ENCODE assay signal across 17 cellular contexts in the genomic region with DNA sequence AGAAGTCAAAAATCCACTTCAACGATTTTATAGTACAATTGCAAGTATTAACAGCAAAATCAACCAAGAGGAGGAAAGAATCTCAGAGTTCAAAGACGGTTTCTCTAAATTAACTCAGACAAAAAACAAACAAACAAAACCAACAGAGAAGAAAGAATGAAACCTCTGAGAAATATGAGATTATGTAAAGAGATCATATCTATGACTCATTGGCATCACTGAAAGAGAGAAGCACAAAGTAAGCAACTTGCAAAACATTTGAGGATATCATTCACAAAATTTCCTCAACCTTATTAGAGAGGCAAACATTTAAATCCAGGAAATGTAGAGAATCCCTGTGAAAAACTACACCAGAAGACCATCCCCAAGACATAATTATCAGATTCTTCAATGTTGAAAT.
DNase-seq lines count a peak whose midpoint lies in the region; ATAC-seq, FAIRE-seq and TF ChIP-seq lines count a peak whose summit lies in the region.
"Had no signal": no experiment of that assay in that cellular context is flagged by ENCODE, and none has a peak within 500 bp of the region (broad histone marks: within the 10 kb centered on the region; RNA-seq: fewer than 3 reads in every experiment).

No MANE protein-coding gene starts in this region.

- H3K27ac ChIP-seq in A549, result peak overlapping the region; percentile 82 to 85
- H3K27ac ChIP-seq in HCT116 (ENCODE audit: low read depth, low read length), result peak overlapping the region; percentile 22; the same call in 1 of the 2 replicates
- H3K27ac ChIP-seq in fibroblast of lung (ENCODE audit: insufficient read depth, low read length), result no peak overlapping the region
- H3K27ac ChIP-seq in ovary, result no peak overlapping the region
- H3K27ac ChIP-seq in left ventricle myocardium inferior (replicated peaks), result no peak overlapping the region
- H3K27ac ChIP-seq: gastrocnemius medialis, left lung had no signal

- H3K4me2 ChIP-seq in A549, result peak overlapping the region; percentile 59
- H3K4me2 ChIP-seq in HCT116 (ENCODE audit: low read length), result no peak overlapping the region
- no peak overlapping the region for H3K4me2 ChIP-seq in fibroblast of lung (ENCODE audit: extremely low read depth, insufficient read depth, low read length)

- H4K20me1 ChIP-seq in HCT116 (ENCODE audit: insufficient read depth), result no peaks in the 10 kb centered on the region
- no peaks in the 10 kb centered on the region for H4K20me1 ChIP-seq in fibroblast of lung (ENCODE audit: control insufficient read depth, extremely low read depth, insufficient read depth, low read length)

- FAIRE-seq in A549 (lab: Jason Lieb, UNC), result no peak

- H3K79me2 ChIP-seq in HCT116 (ENCODE audit: insufficient read depth, low read length) (no peaks in the 10 kb centered on the region), fibroblast of lung (ENCODE audit: control insufficient read depth, insufficient read depth, low read length) (no peaks in the 10 kb centered on the region)

- CTCF ChIA-PET in A549 (lab: Yijun Ruan, JAX) (no interaction called here), HCT116 (lab: Charles Lee) (no interaction called here)

- no peak overlapping the region for H3K9ac ChIP-seq in HCT116 (ENCODE audit: low read length)
- no peak overlapping the region for H3K9ac ChIP-seq in fibroblast of lung (ENCODE audit: insufficient read depth, low read length)

- peak; percentile 29 to 71; a peak in 1 of 5 replicates for TF ChIP-seq EP300 in A549 (IDR thresholded peaks at IDR 0.05)
- TF ChIP-seq EP300 in ovary (IDR thresholded peaks at IDR 0.05), result no peak

- H3K27me3 ChIP-seq in HCT116 (ENCODE audit: insufficient read depth, low read length) (no peaks in the 10 kb centered on the region), fibroblast of lung (ENCODE audit: control insufficient read depth, insufficient read depth, low read length) (no peaks in the 10 kb centered on the region), ovary (no peaks in the 10 kb centered on the region), left ventricle myocardium inferior (ENCODE audit: low read depth) (no peaks in the 10 kb centered on the region)
- H3K27me3 ChIP-seq: gastrocnemius medialis, left lung had no signal

- peak in 1 of 2 experiments; percentile 63 for DNase-seq in A549 (ENCODE audit: low read depth in 1 of 2, low spot score in 1 of 2)
- no peak for DNase-seq in HCT116 (ENCODE audit: low read depth, low spot score)
- DNase-seq in fibroblast of lung (ENCODE audit: low read depth in 2 of 2), result peak; percentile 22 to 56
- no peak for DNase-seq in ovary
- DNase-seq in natural killer cell treated with Interleukin-12 subunit alpha and Interleukin-12 subunit beta and Interleukin-15 and Interleukin-18, amount 100 ng/mL, for 72 hours (ENCODE audit: low spot score), result no peak
- no peak for DNase-seq in left ventricle myocardium inferior
- DNase-seq: activated CD4-positive, CD25-positive, alpha-beta regulatory T cell; AML-193; effector memory CD8-positive, alpha-beta T cell; gastrocnemius medialis; left lung; NCI-H146; SHP77 treated with DMSO at 0.1 percent for 48 hours; stimulated activated CD4-positive, alpha-beta T cell treated with anti-CD3 and anti-CD28 coated beads, Interleukin-4, amount 100 ng/mL, for 1 hour; substantia nigra had no signal

- H3K9me3 ChIP-seq in A549 (no peaks in the 10 kb centered on the region), HCT116 (ENCODE audit: control insufficient read depth in 1 of 2, insufficient read depth in 1 of 2, low read depth in 1 of 2, low read length in 2 of 2) (no peaks in the 10 kb centered on the region), fibroblast of lung (ENCODE audit: control insufficient read depth, insufficient read depth, low read depth, low read length) (no peaks in the 10 kb centered on the region), ovary (no peaks in the 10 kb centered on the region), left ventricle myocardium inferior (replicated peaks) (no peaks in the 10 kb centered on the region)
- H3K9me3 ChIP-seq: gastrocnemius medialis, left lung had no signal

- H3K36me3 ChIP-seq in HCT116 (ENCODE audit: control insufficient read depth in 1 of 2, insufficient read depth in 2 of 2, low read length in 2 of 2), result no peaks in the 10 kb centered on the region
- no peaks in the 10 kb centered on the region for H3K36me3 ChIP-seq in fibroblast of lung (ENCODE audit: control insufficient read depth, insufficient read depth, low read length)
- H3K36me3 ChIP-seq in ovary, result no peaks in the 10 kb centered on the region
- H3K36me3 ChIP-seq in left ventricle myocardium inferior, result no peaks in the 10 kb centered on the region
- H3K36me3 ChIP-seq: gastrocnemius medialis, left lung had no signal

- no peak overlapping the region for H2AFZ ChIP-seq in HCT116 (ENCODE audit: low read depth, low read length, poor library complexity, severe bottlenecking)
- H2AFZ ChIP-seq in fibroblast of lung (ENCODE audit: low read length), result no peak overlapping the region

- peak in 1 of 2 experiments; percentile 63; a peak in 2 of 6 replicates for ATAC-seq in A549
- no peak for ATAC-seq in HCT116
- peak; percentile 62; the same call in 2 of the 3 replicates for ATAC-seq in SK-N-SH treated with all-trans-retinoic acid at 6 μM for 48 hours
- no peak for ATAC-seq in natural killer cell treated with Interleukin-12 subunit alpha and Interleukin-12 subunit beta and Interleukin-15 and Interleukin-18, amount 100 ng/mL, for 72 hours
- no peak for ATAC-seq in HG03439 (IDR thresholded peaks at IDR 0.05; ENCODE audit: unreplicated experiment)
- ATAC-seq: effector memory CD8-positive, alpha-beta T cell; gastrocnemius medialis; left lung had no signal

- 0% methylated on average over 2 of the region's 2 CpGs for WGBS in A549 (ENCODE audit: missing lambda C conversion rate)
- 87 to 97% (median 91%) methylated on average over 2 of the region's 2 CpGs for WGBS in ovary, 3 donors

- intact Hi-C loops in HCT116 (cut with micrococcal nuclease), result no loop called here
- intact Hi-C loops in ovary (cut with DNase I), result no loop called here
- intact Hi-C loops in left ventricle myocardium inferior (cut with micrococcal nuclease), result no loop called here

- TF ChIP-seq RAD21 in A549 (conservative IDR thresholded peaks at IDR 0.05 in 1 of 2, IDR thresholded peaks at IDR 0.05 in 1 of 2) (no peak; a peak in 1 of 5 replicates), HCT116 (IDR thresholded peaks at IDR 0.05; ENCODE audit: low read depth) (no peak)

- BruUV-seq in HCT116 (replicated peaks; lab: Mats Ljungman, UMichigan), result no TSS peak

- peaks cover 0 to 3% of the 10 kb centered on the region in 2 donors for H3K4me1 Mint-ChIP-seq in natural killer cell treated with Interleukin-12 subunit alpha and Interleukin-12 subunit beta and Interleukin-15 and Interleukin-18, amount 100 ng/mL, for 72 hours (ENCODE audit: low read depth in 2 of 2)

- TF ChIP-seq CTCF in A549 (IDR thresholded peaks at IDR 0.05), result no peak
- TF ChIP-seq CTCF in HCT116 (IDR thresholded peaks at IDR 0.05 in 2 of 3, conservative IDR thresholded peaks at IDR 0.05 in 1 of 3; ENCODE audit: borderline replicate concordance in 1 of 3, insufficient read depth in 1 of 3, low read depth in 2 of 3, low read length in 2 of 3), result no peak
- no peak for TF ChIP-seq CTCF in fibroblast of lung (conservative IDR thresholded peaks at IDR 0.05 in 1 of 2, IDR thresholded peaks at IDR 0.05 in 1 of 2; ENCODE audit: low read depth in 1 of 2, low read length in 2 of 2)
- no peak for TF ChIP-seq CTCF in ovary (IDR thresholded peaks at IDR 0.05)
- no peak for TF ChIP-seq CTCF in left ventricle myocardium inferior (IDR thresholded peaks at IDR 0.05; ENCODE audit: borderline replicate concordance)

- H3K4me3 ChIP-seq in A549 (no peak overlapping the region), HCT116 (replicated peaks in 1 of 2; ENCODE audit: low read depth in 1 of 2, low read length in 2 of 2) (no peak overlapping the region), fibroblast of lung (replicated peaks in 1 of 4; ENCODE audit: control extremely low read depth in 1 of 4, insufficient read depth in 1 of 4, low read depth in 3 of 4, low read length in 4 of 4) (no peak overlapping the region), ovary (no peak overlapping the region), left ventricle myocardium inferior (no peak overlapping the region)
- H3K4me3 ChIP-seq: gastrocnemius medialis, left lung had no signal

- RAD21 ChIA-PET in HCT116 (lab: Charles Lee; ENCODE audit: low non-redundant PET in 1 of 2, low total read pairs in 2 of 2, uncharacterized antibody in 2 of 2, unreplicated experiment in 2 of 2), result no interaction called here

- no peak overlapping the region for H3K27ac Mint-ChIP-seq in natural killer cell treated with Interleukin-12 subunit alpha and Interleukin-12 subunit beta and Interleukin-15 and Interleukin-18, amount 100 ng/mL, for 72 hours
- H3K27ac Mint-ChIP-seq: effector memory CD8-positive, alpha-beta T cell had no signal

- H3K27me3 Mint-ChIP-seq in natural killer cell treated with Interleukin-12 subunit alpha and Interleukin-12 subunit beta and Interleukin-15 and Interleukin-18, amount 100 ng/mL, for 72 hours, result no peaks in the 10 kb centered on the region
- H3K27me3 Mint-ChIP-seq: effector memory CD8-positive, alpha-beta T cell had no signal

- no peak for TF ChIP-seq POLR2A in A549 (IDR thresholded peaks at IDR 0.05; ENCODE audit: low read length)
- TF ChIP-seq POLR2A in HCT116 (IDR thresholded peaks at IDR 0.05; ENCODE audit: borderline replicate concordance, extremely low read depth, insufficient read depth, insufficient read length), result no peak
- no peak for TF ChIP-seq POLR2A in ovary (IDR thresholded peaks at IDR 0.05)

- POLR2A ChIA-PET in A549 (lab: Yijun Ruan, JAX), result interaction anchor here (0.6 kb wide), 1 partner anchor 71 kb away, joined by 4 read pairs; no protein-coding TSS in a partner anchor
- POLR2A ChIA-PET in HCT116 (lab: Charles Lee), result no interaction called here

- no peaks in the 10 kb centered on the region for H3K9me2 ChIP-seq in HCT116 (ENCODE audit: insufficient read depth)

- no peaks in the 10 kb centered on the region for H3K36me3 Mint-ChIP-seq in natural killer cell treated with Interleukin-12 subunit alpha and Interleukin-12 subunit beta and Interleukin-15 and Interleukin-18, amount 100 ng/mL, for 72 hours

- peaks cover 43% of the 10 kb centered on the region for H3K4me1 ChIP-seq in A549
- peaks cover 34 to 36% of the 10 kb centered on the region in 2 experiments for H3K4me1 ChIP-seq in HCT116 (ENCODE audit: control insufficient read depth in 1 of 2, insufficient read depth in 2 of 2, low read length in 2 of 2)
- peaks cover 2% of the 10 kb centered on the region for H3K4me1 ChIP-seq in fibroblast of lung (ENCODE audit: control insufficient read depth, extremely low read depth, insufficient read depth, low read length)
- no peaks in the 10 kb centered on the region for H3K4me1 ChIP-seq in ovary (ENCODE audit: insufficient read depth)
- H3K4me1 ChIP-seq in left ventricle myocardium inferior, result peaks cover 7% of the 10 kb centered on the region
- H3K4me1 ChIP-seq: gastrocnemius medialis, left lung had no signal

- H3K9me3 Mint-ChIP-seq in natural killer cell treated with Interleukin-12 subunit alpha and Interleukin-12 subunit beta and Interleukin-15 and Interleukin-18, amount 100 ng/mL, for 72 hours, result no peaks in the 10 kb centered on the region
- H3K9me3 Mint-ChIP-seq: effector memory CD8-positive, alpha-beta T cell had no signal

- no peak overlapping the region for H3K4me3 Mint-ChIP-seq in natural killer cell treated with Interleukin-12 subunit alpha and Interleukin-12 subunit beta and Interleukin-15 and Interleukin-18, amount 100 ng/mL, for 72 hours
- H3K4me3 Mint-ChIP-seq: effector memory CD8-positive, alpha-beta T cell had no signal

Comparison
In these comparisons a context has a peak if more than half of its experiments do, and no peak if none do; other contexts are left out.
1. DNase-seq: peak in fibroblast of lung (2 of 2); none in HCT116 (single experiment), ovary (0 of 5), natural killer cell treated with Interleukin-12 subunit alpha and Interleukin-12 subunit beta and Interleukin-15 and Interleukin-18, amount 100 ng/mL, for 72 hours (single experiment) and left ventricle myocardium inferior (single experiment).
2. H3K27ac ChIP-seq: peak in A549 (2 of 2) and HCT116 (single experiment); none in fibroblast of lung (single experiment), ovary (0 of 2) and left ventricle myocardium inferior (single experiment).
3. Of the 6 proteins assayed by ChIP-seq in both A549 and HCT116: peak only in A549: CEBPB; only in HCT116: none; in both: none; in neither: 5.